In genomic region chr17:7651959-7652658, GRCh38 we compare ENCODE assay signal across 12 cellular contexts. TPM values are rescaled to one million over a fixed set of nuclear protein-coding genes. Genes with fewer than 3 reads are reported as not detected.
DNase-seq lines count a peak whose midpoint lies in the region; ATAC-seq, FAIRE-seq and TF ChIP-seq lines count a peak whose summit lies in the region.
"Had no signal": no experiment of that assay in that cellular context is flagged by ENCODE, and none has a peak within 500 bp of the region (broad histone marks: within the 10 kb centered on the region; RNA-seq: fewer than 3 reads in every experiment).

No MANE protein-coding gene starts in this region.

- H3K36me3 ChIP-seq in BLaER1 (no peaks in the 10 kb centered on the region), esophagus muscularis mucosa (no peaks in the 10 kb centered on the region), pancreas (no peaks in the 10 kb centered on the region)

- 22% methylated on average over 17 of the region's 22 CpGs for WGBS in esophagus muscularis mucosa
- WGBS in pancreas, 2 donors = 31 to 35% methylated on average over 22 of the region's 22 CpGs

- ATAC-seq in pancreas (no peak), HG02610 (IDR thresholded peaks at IDR 0.05; ENCODE audit: unreplicated experiment) (no peak), GM21576 (IDR thresholded peaks at IDR 0.05; ENCODE audit: unreplicated experiment) (no peak)

- FAIRE-seq in pancreas (lab: Jason Lieb, UNC) = no peak

- no peak for TF ChIP-seq EP300 in esophagus muscularis mucosa (IDR thresholded peaks at IDR 0.05)

- H3K4me1 ChIP-seq in BLaER1 = peaks cover 28% of the 10 kb centered on the region
- H3K4me1 ChIP-seq in esophagus muscularis mucosa = peaks cover 23 to 37% (median 34%) of the 10 kb centered on the region in 4 donors
- H3K4me1 ChIP-seq in pancreas = peaks cover 4 to 11% (median 10%) of the 10 kb centered on the region in 3 donors

- no peak for TF ChIP-seq POLR2A in esophagus muscularis mucosa (IDR thresholded peaks at IDR 0.05; ENCODE audit: low read depth)

- peak overlapping the region; percentile 92 for H3K4me2 ChIP-seq in BLaER1

- no peak overlapping the region for H3K9ac ChIP-seq in BLaER1

- peaks cover 30% of the 10 kb centered on the region for H4K20me1 ChIP-seq in BLaER1

- H3K27ac ChIP-seq in BLaER1 (no peak overlapping the region), esophagus muscularis mucosa (replicated peaks in 1 of 4) (peak overlapping the region; percentile 52 to 72 (median 66)), pancreas (no peak overlapping the region)
- H3K27ac ChIP-seq: epithelial cell of prostate had no signal

- DNase-seq in NCI-H1105 (lab: John Stamatoyannopoulos, UW) = peak; percentile 17
- no peak for DNase-seq in esophagus muscularis mucosa (ENCODE audit: extremely low spot score)
- no peak for DNase-seq in pancreas
- no peak for DNase-seq in occipital lobe (lab: John Stamatoyannopoulos, UW)
- no peak for DNase-seq in NCI-H1694 treated with DMSO at 0.1 percent for 48 hours (lab: John Stamatoyannopoulos, UW)
- DNase-seq: DMS153, RPMI8226 had no signal

- intact Hi-C loops in esophagus muscularis mucosa (cut with DNase I) = no loop called here
- intact Hi-C loops in pancreas (cut with DNase I) = no loop called here

- TF ChIP-seq CTCF in esophagus muscularis mucosa (IDR thresholded peaks at IDR 0.05) (no peak), pancreas (IDR thresholded peaks at IDR 0.05) (no peak)

- H3K27me3 ChIP-seq in BLaER1 (peaks cover 69% of the 10 kb centered on the region), esophagus muscularis mucosa (peaks cover 0 to 39% (median 24%) of the 10 kb centered on the region in 4 donors), pancreas (no peaks in the 10 kb centered on the region)

- peak overlapping the region; percentile 58 for H3K4me3 ChIP-seq in BLaER1
- peak overlapping the region; percentile 55 to 63 (median 58) for H3K4me3 ChIP-seq in esophagus muscularis mucosa
- peak overlapping the region in 3 of 4 donors; percentile 15 to 50 (median 40) for H3K4me3 ChIP-seq in pancreas

- no peaks in the 10 kb centered on the region for H3K9me3 ChIP-seq in BLaER1
- H3K9me3 ChIP-seq in esophagus muscularis mucosa = no peaks in the 10 kb centered on the region
- H3K9me3 ChIP-seq in pancreas = no peaks in the 10 kb centered on the region

RNA-seq across cellular contexts. Expression of gene ATP1B2, which starts 1.4 kb away (rescaled TPM):
- total RNA-seq in esophagus muscularis mucosa (1 to 10 TPM; 1.6 to 2.9 (median 2.2) TPM), pancreas (1 to 10 TPM in 5 of 6 donors, under 1 TPM in 1; 0.79 to 1.9 (median 1.2) TPM), occipital lobe (5.0 TPM)
- polyA plus RNA-seq in pancreas = 1 to 10 TPM; 1.3 to 6.7 TPM
- total RNA-seq: myocyte had no signal

RNA-seq across cellular contexts. Expression of gene SHBG, which starts 22.2 kb away (rescaled TPM):
- total RNA-seq in esophagus muscularis mucosa = under 1 TPM in 1 of 4 donors, not detected in 3; 0.83 TPM
- under 1 TPM in 3 of 6 donors, not detected in 3; 0.16 to 0.72 (median 0.17) TPM for total RNA-seq in pancreas
- polyA plus RNA-seq in pancreas = under 1 TPM; 0.23 to 0.82 TPM
- total RNA-seq in occipital lobe = not detected

RNA-seq across cellular contexts. Expression of gene SAT2, which starts 24.5 kb away (rescaled TPM):
- total RNA-seq in esophagus muscularis mucosa = 10 to 100 TPM; 54.0 to 71.4 (median 64.2) TPM
- 10 to 100 TPM; 43.8 to 82.8 (median 66.6) TPM for total RNA-seq in pancreas
- 100 to 1,000 TPM; 250 to 348 TPM for polyA plus RNA-seq in pancreas
- total RNA-seq in occipital lobe = 32.8 TPM

RNA-seq across cellular contexts. Expression of gene TP53, which starts 35.2 kb away (rescaled TPM):
- total RNA-seq in esophagus muscularis mucosa = 10 to 100 TPM; 14.9 to 18.3 (median 16.1) TPM
- total RNA-seq in pancreas = 10 to 100 TPM; 14.6 to 35.9 (median 28.5) TPM
- 10 to 100 TPM in 1 of 2 donors, 1 to 10 TPM in 1; 8.3 to 10.8 TPM for polyA plus RNA-seq in pancreas
- 9.4 TPM for total RNA-seq in occipital lobe

RNA-seq across cellular contexts. Expression of gene WRAP53, which starts 36.2 kb away (rescaled TPM):
- total RNA-seq in esophagus muscularis mucosa (1 to 10 TPM; 3.3 to 6.4 (median 3.8) TPM), pancreas (1 to 10 TPM; 2.0 to 5.0 (median 3.8) TPM), occipital lobe (9.5 TPM)
- 10 to 100 TPM in 1 of 2 donors, 1 to 10 TPM in 1; 9.1 to 13.5 TPM for polyA plus RNA-seq in pancreas

Comparison
In these comparisons a context has a peak if more than half of its experiments do, and no peak if none do; other contexts are left out.
1. H3K27ac ChIP-seq: peak in esophagus muscularis mucosa (4 of 4); none in BLaER1 (single experiment) and pancreas (0 of 4).
2. Peak in every context shown above with its lines, with median percentiles within 50 percentile points of each other: H3K4me3 ChIP-seq.